1 cellular context compared by ENCODE assay signal in genomic region chr11:1084561-1085439, GRCh38.
TF ChIP-seq lines count a peak whose summit lies in the region.

No MANE protein-coding gene starts in this region.

TF ChIP-seq in GM23338, 12 proteins besides CTCF, POLR2A, EP300 and RAD21 (continued from another document):
- TF ChIP-seq, protein P1, sequence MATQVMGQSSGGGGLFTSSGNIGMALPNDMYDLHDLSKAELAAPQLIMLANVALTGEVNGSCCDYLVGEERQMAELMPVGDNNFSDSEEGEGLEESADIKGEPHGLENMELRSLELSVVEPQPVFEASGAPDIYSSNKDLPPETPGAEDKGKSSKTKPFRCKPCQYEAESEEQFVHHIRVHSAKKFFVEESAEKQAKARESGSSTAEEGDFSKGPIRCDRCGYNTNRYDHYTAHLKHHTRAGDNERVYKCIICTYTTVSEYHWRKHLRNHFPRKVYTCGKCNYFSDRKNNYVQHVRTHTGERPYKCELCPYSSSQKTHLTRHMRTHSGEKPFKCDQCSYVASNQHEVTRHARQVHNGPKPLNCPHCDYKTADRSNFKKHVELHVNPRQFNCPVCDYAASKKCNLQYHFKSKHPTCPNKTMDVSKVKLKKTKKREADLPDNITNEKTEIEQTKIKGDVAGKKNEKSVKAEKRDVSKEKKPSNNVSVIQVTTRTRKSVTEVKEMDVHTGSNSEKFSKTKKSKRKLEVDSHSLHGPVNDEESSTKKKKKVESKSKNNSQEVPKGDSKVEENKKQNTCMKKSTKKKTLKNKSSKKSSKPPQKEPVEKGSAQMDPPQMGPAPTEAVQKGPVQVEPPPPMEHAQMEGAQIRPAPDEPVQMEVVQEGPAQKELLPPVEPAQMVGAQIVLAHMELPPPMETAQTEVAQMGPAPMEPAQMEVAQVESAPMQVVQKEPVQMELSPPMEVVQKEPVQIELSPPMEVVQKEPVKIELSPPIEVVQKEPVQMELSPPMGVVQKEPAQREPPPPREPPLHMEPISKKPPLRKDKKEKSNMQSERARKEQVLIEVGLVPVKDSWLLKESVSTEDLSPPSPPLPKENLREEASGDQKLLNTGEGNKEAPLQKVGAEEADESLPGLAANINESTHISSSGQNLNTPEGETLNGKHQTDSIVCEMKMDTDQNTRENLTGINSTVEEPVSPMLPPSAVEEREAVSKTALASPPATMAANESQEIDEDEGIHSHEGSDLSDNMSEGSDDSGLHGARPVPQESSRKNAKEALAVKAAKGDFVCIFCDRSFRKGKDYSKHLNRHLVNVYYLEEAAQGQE (IDR thresholded peaks at IDR 0.05; ENCODE audit: unreplicated experiment), result no peak
- TF ChIP-seq STAT1 (IDR thresholded peaks at IDR 0.05; ENCODE audit: unreplicated experiment) (no peak), EZH2 (IDR thresholded peaks at IDR 0.05; ENCODE audit: low read depth, unreplicated experiment) (no peak), ETS1 (IDR thresholded peaks at IDR 0.05) (no peak), POLR2AphosphoS5 (IDR thresholded peaks at IDR 0.05; ENCODE audit: low read depth) (no peak)
